Comparison of ENCODE assay signal across 15 cellular contexts in the genomic region with DNA sequence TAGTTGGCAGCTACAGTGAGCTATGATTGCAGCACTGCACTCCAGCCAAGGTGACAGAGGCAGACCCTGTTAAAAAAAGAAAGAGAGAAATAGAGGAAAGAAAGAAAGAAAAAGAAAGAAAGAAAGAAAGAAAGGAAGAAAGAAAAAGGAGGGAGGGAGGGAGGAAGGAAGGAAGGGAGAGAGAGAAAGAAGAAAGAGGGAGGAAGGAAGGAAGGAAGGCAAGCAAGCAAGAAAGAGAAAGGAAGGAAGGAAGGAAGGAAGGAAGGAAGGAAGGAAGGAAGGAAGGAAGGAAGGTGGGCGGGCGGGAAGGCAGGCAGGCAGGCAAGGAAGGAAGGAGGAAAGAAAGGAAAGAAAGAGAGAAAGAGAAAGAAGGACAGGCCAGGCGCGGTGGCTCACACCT. TPM values are rescaled to one million over a fixed set of nuclear protein-coding genes. Genes with fewer than 3 reads are reported as not detected.
"Had no signal": no experiment of that assay in that cellular context is flagged by ENCODE, and none has a peak within 500 bp of the region (broad histone marks: within the 10 kb centered on the region; RNA-seq: fewer than 3 reads in every experiment).

No MANE protein-coding gene starts in this region.

- H3K4me1 Mint-ChIP-seq: endodermal cell had no signal

- DNase-seq: activated CD4-positive, alpha-beta T cell treated with anti-CD3 and anti-CD28 coated beads, Interleukin-2, amount 10 ng/mL, durations not matched to agents 24 days and 14 days; activated CD4-positive, CD25-positive, alpha-beta regulatory T cell; activated CD8-positive, alpha-beta T cell treated with anti-CD3 and anti-CD28 coated beads for 36 hours; activated gamma-delta T cell; activated T-cell treated with anti-CD3 and anti-CD28 coated beads, Interleukin-2, amount 50 U/mL, for 48 hours; endodermal cell; foreskin melanocyte; midbrain; stimulated activated CD4-positive, alpha-beta T cell treated with anti-CD3 and anti-CD28 coated beads, Interleukin-4, amount 100 ng/mL, for 1 hour; upper lobe of left lung had no signal

- H3K27ac Mint-ChIP-seq: activated CD4-positive, alpha-beta T cell treated with anti-CD3 and anti-CD28 coated beads, Interleukin-2, amount 10 ng/mL, durations not matched to agents 24 days and 14 days; activated CD8-positive, alpha-beta T cell treated with anti-CD3 and anti-CD28 coated beads for 36 hours; activated naive CD8-positive, alpha-beta T cell; endodermal cell had no signal

- H3K9me3 Mint-ChIP-seq: activated CD4-positive, alpha-beta T cell treated with anti-CD3 and anti-CD28 coated beads, Interleukin-2, amount 10 ng/mL, durations not matched to agents 24 days and 14 days; activated CD8-positive, alpha-beta T cell treated with anti-CD3 and anti-CD28 coated beads for 36 hours; endodermal cell had no signal

- H3K9me3 ChIP-seq: thoracic aorta, upper lobe of left lung had no signal

- H3K36me3 Mint-ChIP-seq: activated naive CD8-positive, alpha-beta T cell had no signal

RNA-seq across cellular contexts. Expression of a gene that starts 1.0 kb away (rescaled TPM):
- total RNA-seq: activated CD4-positive, alpha-beta T cell treated with anti-CD3 and anti-CD28 coated beads, Interleukin-2, amount 10 ng/mL, durations not matched to agents 24 days and 14 days; activated CD8-positive, alpha-beta T cell treated with anti-CD3 and anti-CD28 coated beads for 36 hours; cardiac muscle cell; sciatic nerve; smooth muscle cell; thoracic aorta had no signal
